10 cellular contexts compared by ENCODE assay signal in the genomic region with DNA sequence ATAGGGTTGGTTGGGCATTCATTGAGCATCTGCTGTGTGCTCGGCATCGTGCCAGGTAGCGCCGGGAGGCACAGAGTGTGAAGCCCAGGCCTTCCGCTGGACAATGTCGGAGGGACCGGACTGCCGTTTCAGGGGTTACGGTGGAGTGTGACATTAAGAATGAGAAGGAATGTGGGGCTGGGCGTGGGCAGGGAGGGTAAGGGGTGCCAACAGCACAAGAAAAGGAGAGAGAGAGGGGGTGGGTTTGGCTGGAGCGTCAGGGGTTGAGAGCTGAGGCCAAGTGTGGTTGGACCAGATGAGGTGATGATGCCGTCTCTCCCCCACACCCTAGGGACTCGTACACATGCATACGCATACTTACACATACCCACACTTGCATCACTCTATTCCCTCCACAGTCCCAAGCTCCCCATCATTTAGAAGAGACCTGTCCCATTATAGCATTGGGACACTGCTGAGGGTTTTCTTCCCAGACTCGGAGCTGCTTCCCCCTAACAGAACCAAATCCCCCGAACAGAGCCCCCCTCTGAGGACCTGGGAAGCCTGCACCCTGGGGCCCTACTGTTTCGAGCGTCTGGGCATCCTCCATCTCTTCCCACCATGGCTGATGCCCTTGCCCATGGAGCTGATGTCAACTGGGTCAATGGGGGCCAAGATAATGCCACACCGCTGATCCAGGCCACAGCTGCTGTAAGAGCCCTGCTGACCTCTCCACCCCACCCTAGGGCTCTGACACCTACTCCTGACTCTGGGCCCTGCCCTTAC. TPM values are rescaled to one million over a fixed set of nuclear protein-coding genes. Genes with fewer than 3 reads are reported as not detected.
DNase-seq lines count a peak whose midpoint lies in the region; ATAC-seq lines count a peak whose summit lies in the region.
"Had no signal": no experiment of that assay in that cellular context is flagged by ENCODE, and none has a peak within 500 bp of the region (broad histone marks: within the 10 kb centered on the region; RNA-seq: fewer than 3 reads in every experiment).

No MANE protein-coding gene starts in this region.

- H3K9ac ChIP-seq in skeletal muscle tissue (ENCODE audit: low read depth in 1 of 3, low read length in 3 of 3) = peak overlapping the region in 1 of 3 donors; percentile 57

- H3K9me3 ChIP-seq in skeletal muscle tissue (ENCODE audit: control insufficient read depth in 3 of 3, low read length in 3 of 3) = no peaks in the 10 kb centered on the region

- DNase-seq in activated CD8-positive, alpha-beta memory T cell treated with anti-CD3 and anti-CD28 coated beads, Interleukin-2, amount 10 ng/mL, durations not matched to agents 7 days and 5 days = no peak
- no peak for DNase-seq in activated CD8-positive, alpha-beta memory T cell treated with anti-CD3 and anti-CD28 coated beads, Interleukin-2, amount 50 U/mL, for 48 hours
- DNase-seq in effector memory CD8-positive, alpha-beta T cell = no peak
- DNase-seq in NCI-H1694 treated with DMSO at 0.1 percent for 48 hours (lab: John Stamatoyannopoulos, UW) = no peak
- DNase-seq in activated CD4-positive, alpha-beta T cell treated with anti-CD3 and anti-CD28 coated beads for 48 hours = no peak
- DNase-seq: activated naive CD4-positive, alpha-beta T cell treated with anti-CD3 and anti-CD28 coated beads, Interleukin-2, amount 50 U/mL, for 16 hours; NCI-H187 treated with DMSO at 0.1 percent for 48 hours; OCI-M1 had no signal

- H3K4me1 Mint-ChIP-seq in activated CD8-positive, alpha-beta memory T cell treated with anti-CD3 and anti-CD28 coated beads, Interleukin-2, amount 10 ng/mL, durations not matched to agents 7 days and 5 days = peaks cover 34% of the 10 kb centered on the region
- H3K4me1 Mint-ChIP-seq in effector memory CD8-positive, alpha-beta T cell (ENCODE audit: low read depth in 2 of 2) = peaks cover 33 to 36% of the 10 kb centered on the region in 2 donors

- no peaks in the 10 kb centered on the region for H3K27me3 Mint-ChIP-seq in activated CD8-positive, alpha-beta memory T cell treated with anti-CD3 and anti-CD28 coated beads, Interleukin-2, amount 10 ng/mL, durations not matched to agents 7 days and 5 days
- no peaks in the 10 kb centered on the region for H3K27me3 Mint-ChIP-seq in effector memory CD8-positive, alpha-beta T cell

- no peak overlapping the region for H3K4me3 Mint-ChIP-seq in activated CD8-positive, alpha-beta memory T cell treated with anti-CD3 and anti-CD28 coated beads, Interleukin-2, amount 10 ng/mL, durations not matched to agents 7 days and 5 days
- no peak overlapping the region for H3K4me3 Mint-ChIP-seq in effector memory CD8-positive, alpha-beta T cell

- H3K27ac ChIP-seq in skeletal muscle tissue (ENCODE audit: low read depth, low read length) = peak overlapping the region; percentile 54

- peaks cover 42% of the 10 kb centered on the region for H3K36me3 Mint-ChIP-seq in activated CD8-positive, alpha-beta memory T cell treated with anti-CD3 and anti-CD28 coated beads, Interleukin-2, amount 10 ng/mL, durations not matched to agents 7 days and 5 days
- H3K36me3 Mint-ChIP-seq in effector memory CD8-positive, alpha-beta T cell (ENCODE audit: insufficient read depth) = peaks cover 61% of the 10 kb centered on the region

- ATAC-seq in activated CD8-positive, alpha-beta memory T cell treated with anti-CD3 and anti-CD28 coated beads, Interleukin-2, amount 10 ng/mL, durations not matched to agents 7 days and 5 days = no peak
- ATAC-seq in effector memory CD8-positive, alpha-beta T cell (replicated peaks) = no peak

- H3K9me3 Mint-ChIP-seq in activated CD8-positive, alpha-beta memory T cell treated with anti-CD3 and anti-CD28 coated beads, Interleukin-2, amount 10 ng/mL, durations not matched to agents 7 days and 5 days (ENCODE audit: low read depth) = no peaks in the 10 kb centered on the region
- no peaks in the 10 kb centered on the region for H3K9me3 Mint-ChIP-seq in effector memory CD8-positive, alpha-beta T cell

- H3K27me3 ChIP-seq in skeletal muscle tissue (ENCODE audit: control insufficient read depth in 3 of 3, insufficient read depth in 3 of 3, low read length in 3 of 3) = peaks cover 0 to 3% (median 0%) of the 10 kb centered on the region in 3 donors

- CTCF ChIA-PET in activated CD8-positive, alpha-beta memory T cell treated with anti-CD3 and anti-CD28 coated beads, Interleukin-2, amount 10 ng/mL, durations not matched to agents 7 days and 5 days (lab: Charles Lee) = interaction anchor here (0.7 to 4.8 kb wide), 5 partner anchors 12 to 92 kb away, joined by 3 to 61 read pairs (median 10); partner anchors contain the start of genes ACAP1 and NEURL4

- peaks cover 48 to 66% (median 57%) of the 10 kb centered on the region in 3 donors for H3K4me1 ChIP-seq in skeletal muscle tissue (ENCODE audit: control insufficient read depth in 3 of 3, insufficient read depth in 3 of 3, low read length in 3 of 3)

- peak overlapping the region in 2 of 3 donors; percentile 9 to 13 for H3K4me3 ChIP-seq in skeletal muscle tissue (ENCODE audit: low read length in 3 of 3)

- H3K36me3 ChIP-seq in skeletal muscle tissue (ENCODE audit: control insufficient read depth in 3 of 3, insufficient read depth in 3 of 3, low read length in 3 of 3) = no peaks in the 10 kb centered on the region

- peak overlapping the region; percentile 1 for H3K27ac Mint-ChIP-seq in activated CD8-positive, alpha-beta memory T cell treated with anti-CD3 and anti-CD28 coated beads, Interleukin-2, amount 10 ng/mL, durations not matched to agents 7 days and 5 days
- H3K27ac Mint-ChIP-seq in effector memory CD8-positive, alpha-beta T cell = peak overlapping the region; percentile 84 to 90

RNA-seq across cellular contexts. Expression of gene KCTD11, which starts 3.3 kb away (rescaled TPM):
- total RNA-seq in activated CD8-positive, alpha-beta memory T cell treated with anti-CD3 and anti-CD28 coated beads, Interleukin-2, amount 10 ng/mL, durations not matched to agents 7 days and 5 days = 1 to 10 TPM; 6.0 to 6.1 TPM
- 4.2 TPM for total RNA-seq in skeletal muscle tissue

RNA-seq across cellular contexts. Expression of gene TMEM95, which starts 6.3 kb away (rescaled TPM):
- total RNA-seq in activated CD8-positive, alpha-beta memory T cell treated with anti-CD3 and anti-CD28 coated beads, Interleukin-2, amount 10 ng/mL, durations not matched to agents 7 days and 5 days = not detected
- total RNA-seq in skeletal muscle tissue = not detected
- total RNA-seq: epithelial cell of proximal tubule had no signal

RNA-seq across cellular contexts. Expression of gene ACAP1, which starts 12.3 kb away (rescaled TPM):
- 100 to 1,000 TPM; 594 to 712 TPM for total RNA-seq in activated CD8-positive, alpha-beta memory T cell treated with anti-CD3 and anti-CD28 coated beads, Interleukin-2, amount 10 ng/mL, durations not matched to agents 7 days and 5 days
- total RNA-seq in skeletal muscle tissue = 2.1 TPM

RNA-seq across cellular contexts. Expression of gene NEURL4, which starts 19.5 kb away (rescaled TPM):
- 10 to 100 TPM; 43.7 to 44.8 TPM for total RNA-seq in activated CD8-positive, alpha-beta memory T cell treated with anti-CD3 and anti-CD28 coated beads, Interleukin-2, amount 10 ng/mL, durations not matched to agents 7 days and 5 days
- total RNA-seq in skeletal muscle tissue = 19.8 TPM

RNA-seq across cellular contexts. Expression of gene TNK1, which starts 32.2 kb away (rescaled TPM):
- total RNA-seq in activated CD8-positive, alpha-beta memory T cell treated with anti-CD3 and anti-CD28 coated beads, Interleukin-2, amount 10 ng/mL, durations not matched to agents 7 days and 5 days = under 1 TPM; 0.54 to 0.61 TPM
- total RNA-seq in skeletal muscle tissue = not detected

Comparison
In these comparisons a context has a peak if more than half of its experiments do, and no peak if none do; other contexts are left out.
1. RNA of gene ACAP1, which starts 12.3 kb away (total RNA-seq): 594 to 712 TPM in activated CD8-positive, alpha-beta memory T cell treated with anti-CD3 and anti-CD28 coated beads, Interleukin-2, amount 10 ng/mL, durations not matched to agents 7 days and 5 days; 2.1 TPM in skeletal muscle tissue (single experiment); every median in the first group is over 100 times any median in the second.